1 cellular context compared by ENCODE assay signal in the genomic region with DNA sequence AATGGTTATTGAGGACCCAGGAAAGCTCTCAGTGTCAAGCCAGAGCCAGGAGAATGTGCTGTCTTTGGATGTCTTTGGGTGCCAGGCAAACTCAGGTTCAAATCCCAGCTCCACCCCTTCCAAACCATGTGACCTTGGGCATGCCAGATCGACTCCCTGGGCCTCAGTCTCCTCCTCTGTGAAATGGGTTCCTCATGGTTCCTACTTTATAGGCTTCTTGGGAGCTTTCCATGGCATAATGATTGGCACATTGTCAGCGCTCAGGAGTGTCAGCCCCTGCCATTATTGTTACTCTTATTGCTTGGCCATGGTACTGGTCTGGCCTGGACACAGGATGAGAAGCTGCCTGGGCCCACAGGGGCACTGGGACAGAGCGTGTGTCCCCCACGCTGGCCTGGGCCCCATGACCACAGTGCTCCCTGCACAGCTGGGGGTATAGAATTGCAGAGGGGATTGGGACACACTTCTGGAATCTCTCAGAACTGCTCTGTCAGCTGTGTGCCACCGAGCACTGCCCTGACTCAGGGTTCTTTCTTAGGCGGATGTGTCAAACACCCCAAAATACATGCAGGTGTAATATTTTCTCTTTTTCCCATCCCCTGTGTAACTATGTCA.
TF ChIP-seq lines count a peak whose summit lies in the region.

No MANE protein-coding gene starts in this region.

TF ChIP-seq in H1, 55 proteins besides CTCF, POLR2A, EP300 and RAD21:
- TF ChIP-seq SUZ12 (IDR thresholded peaks at IDR 0.05; ENCODE audit: low read length), result no peak
- peak; percentile 71; the same call in 1 of the 2 replicates for TF ChIP-seq KDM1A (IDR thresholded peaks at IDR 0.05; ENCODE audit: borderline replicate concordance, low read length)
TF ChIP-seq in H1: peak in this region for 1.
